ENCODE assay signal across 10 cellular contexts in genomic region chr5:176529824-176530195, GRCh38. TPM values are rescaled to one million over a fixed set of nuclear protein-coding genes. Genes with fewer than 3 reads are reported as not detected.
DNase-seq lines count a peak whose midpoint lies in the region; ATAC-seq and TF ChIP-seq lines count a peak whose summit lies in the region.
"Had no signal": no experiment of that assay in that cellular context is flagged by ENCODE, and none has a peak within 500 bp of the region (broad histone marks: within the 10 kb centered on the region; RNA-seq: fewer than 3 reads in every experiment).

No MANE protein-coding gene starts in this region.

- no peaks in the 10 kb centered on the region for H3K9me3 ChIP-seq in CD8-positive, alpha-beta memory T cell (ENCODE audit: low read length)
- no peaks in the 10 kb centered on the region for H3K9me3 ChIP-seq in lower lobe of right lung

- H3K36me3 ChIP-seq in CD8-positive, alpha-beta memory T cell (ENCODE audit: insufficient read depth, low read length): peaks cover 33% of the 10 kb centered on the region
- H3K36me3 ChIP-seq in lower lobe of right lung: peaks cover 50% of the 10 kb centered on the region

- H3K4me3 ChIP-seq in CD8-positive, alpha-beta memory T cell (ENCODE audit: low read length): peak overlapping the region; percentile 19
- H3K4me3 ChIP-seq in lower lobe of right lung: no peak overlapping the region
- H3K4me3 ChIP-seq: cardiac muscle cell had no signal

- DNase-seq in CD8-positive, alpha-beta memory T cell: peak; percentile 54 to 85 (median 81)
- DNase-seq in activated CD8-positive, alpha-beta T cell treated with anti-CD3 and anti-CD28 coated beads, Interleukin-2, amount 10 ng/mL, durations not matched to agents 7 days and 5 days: peak; percentile 85
- DNase-seq in lower lobe of right lung (peak; percentile 47), AML-193 (lab: John Stamatoyannopoulos, UW) (no peak), ureter (ENCODE audit: low spot score) (no peak), mesenteric fat pad (ENCODE audit: low spot score) (no peak)

- H3K4me3 Mint-ChIP-seq in CD8-positive, alpha-beta memory T cell: peak overlapping the region; percentile 61 to 80 (median 74)
- H3K4me3 Mint-ChIP-seq in activated CD8-positive, alpha-beta T cell treated with anti-CD3 and anti-CD28 coated beads, Interleukin-2, amount 10 ng/mL, durations not matched to agents 7 days and 5 days: peak overlapping the region; percentile 79
- H3K4me3 Mint-ChIP-seq: CD14-positive monocyte had no signal

- peaks cover 57% of the 10 kb centered on the region for H3K4me1 ChIP-seq in CD8-positive, alpha-beta memory T cell (ENCODE audit: insufficient read depth, low read length)
- H3K4me1 ChIP-seq in lower lobe of right lung: peaks cover 44% of the 10 kb centered on the region

- peak; percentile 34 for ATAC-seq in HG03571 (IDR thresholded peaks at IDR 0.05; ENCODE audit: unreplicated experiment)
- peak; percentile 58 for ATAC-seq in activated CD8-positive, alpha-beta T cell treated with anti-CD3 and anti-CD28 coated beads, Interleukin-2, amount 10 ng/mL, durations not matched to agents 7 days and 5 days
- ATAC-seq in lower lobe of right lung: peak in 1 of 2 donors; percentile 12
- no peak for ATAC-seq in GM21786 (IDR thresholded peaks at IDR 0.05; ENCODE audit: unreplicated experiment)

- TF ChIP-seq CTCF in lower lobe of right lung (IDR thresholded peaks at IDR 0.05): no peak

- peaks cover 4 to 61% (median 6%) of the 10 kb centered on the region in 3 donors for H3K36me3 Mint-ChIP-seq in CD8-positive, alpha-beta memory T cell
- H3K36me3 Mint-ChIP-seq in activated CD8-positive, alpha-beta T cell treated with anti-CD3 and anti-CD28 coated beads, Interleukin-2, amount 10 ng/mL, durations not matched to agents 7 days and 5 days (ENCODE audit: low read depth): peaks cover 67% of the 10 kb centered on the region

- CTCF ChIA-PET in CD8-positive, alpha-beta memory T cell (lab: Charles Lee): interaction anchor here (0.8 to 8.4 kb wide), 9 partner anchors 8 to 113 kb away, joined by 3 to 90 read pairs (median 4); partner anchors contain the start of gene CLTB
- CTCF ChIA-PET in activated CD8-positive, alpha-beta T cell treated with anti-CD3 and anti-CD28 coated beads, Interleukin-2, amount 10 ng/mL, durations not matched to agents 7 days and 5 days (lab: Charles Lee): interaction anchor here (0.8 to 8.5 kb wide), 7 partner anchors 9 to 113 kb away, joined by 3 to 65 read pairs (median 5); partner anchors contain the start of genes CLTB and FAF2

- peaks cover 37 to 66% (median 43%) of the 10 kb centered on the region in 3 donors for H3K4me1 Mint-ChIP-seq in CD8-positive, alpha-beta memory T cell
- H3K4me1 Mint-ChIP-seq in activated CD8-positive, alpha-beta T cell treated with anti-CD3 and anti-CD28 coated beads, Interleukin-2, amount 10 ng/mL, durations not matched to agents 7 days and 5 days (ENCODE audit: low read depth): peaks cover 60% of the 10 kb centered on the region

- H3K27ac ChIP-seq in CD8-positive, alpha-beta memory T cell (ENCODE audit: low read depth, low read length): no peak overlapping the region
- no peak overlapping the region for H3K27ac ChIP-seq in lower lobe of right lung

- H3K9me3 Mint-ChIP-seq in CD8-positive, alpha-beta memory T cell: no peaks in the 10 kb centered on the region
- H3K9me3 Mint-ChIP-seq in activated CD8-positive, alpha-beta T cell treated with anti-CD3 and anti-CD28 coated beads, Interleukin-2, amount 10 ng/mL, durations not matched to agents 7 days and 5 days (ENCODE audit: insufficient read depth): no peaks in the 10 kb centered on the region
- H3K9me3 Mint-ChIP-seq: CD14-positive monocyte had no signal

- peak overlapping the region; percentile 65 to 94 (median 88) for H3K27ac Mint-ChIP-seq in CD8-positive, alpha-beta memory T cell
- H3K27ac Mint-ChIP-seq in activated CD8-positive, alpha-beta T cell treated with anti-CD3 and anti-CD28 coated beads, Interleukin-2, amount 10 ng/mL, durations not matched to agents 7 days and 5 days: peak overlapping the region; percentile 85

- intact Hi-C loops in lower lobe of right lung (cut with DNase I): no loop called here

- POLR2A ChIA-PET in CD8-positive, alpha-beta memory T cell (lab: Charles Lee): interaction anchor here (0.6 to 4.6 kb wide), 4 partner anchors 8 to 581 kb away, joined by 3 to 51 read pairs (median 6); partner anchors contain the start of gene FAF2
- POLR2A ChIA-PET in activated CD8-positive, alpha-beta T cell treated with anti-CD3 and anti-CD28 coated beads, Interleukin-2, amount 10 ng/mL, durations not matched to agents 7 days and 5 days (lab: Charles Lee): interaction anchor here (0.8 to 3.9 kb wide), 7 partner anchors 8 to 141 kb away, joined by 3 to 34 read pairs (median 4); partner anchors contain the start of genes CLTB and FAF2

- H3K27me3 Mint-ChIP-seq in CD8-positive, alpha-beta memory T cell: peaks cover 0 to 4% of the 10 kb centered on the region in 2 donors
- no peaks in the 10 kb centered on the region for H3K27me3 Mint-ChIP-seq in activated CD8-positive, alpha-beta T cell treated with anti-CD3 and anti-CD28 coated beads, Interleukin-2, amount 10 ng/mL, durations not matched to agents 7 days and 5 days (ENCODE audit: low read depth)

- H3K27me3 ChIP-seq in CD8-positive, alpha-beta memory T cell (ENCODE audit: insufficient read depth, low read length, poor library complexity, severe bottlenecking): no peaks in the 10 kb centered on the region
- H3K27me3 ChIP-seq in lower lobe of right lung (ENCODE audit: low read depth): no peaks in the 10 kb centered on the region
- H3K27me3 ChIP-seq: cardiac muscle cell had no signal

RNA-seq across cellular contexts. Expression of gene RNF44, which starts 7.4 kb away (rescaled TPM):
- 10 to 100 TPM; 54.6 to 56.8 TPM for total RNA-seq in CD8-positive, alpha-beta memory T cell
- 4.3 TPM for polyA plus RNA-seq in CD8-positive, alpha-beta memory T cell
- 10 to 100 TPM; 88.3 to 92.7 TPM for total RNA-seq in activated CD8-positive, alpha-beta T cell treated with anti-CD3 and anti-CD28 coated beads, Interleukin-2, amount 10 ng/mL, durations not matched to agents 7 days and 5 days
- 55.1 TPM for total RNA-seq in lower lobe of right lung
- total RNA-seq in ureter: 71.5 TPM
- total RNA-seq in mesenteric fat pad: 23.5 TPM

RNA-seq across cellular contexts. Expression of gene CDHR2, which starts 19.3 kb away (rescaled TPM):
- total RNA-seq in CD8-positive, alpha-beta memory T cell: 1 to 10 TPM in 1 of 2 experiments, under 1 TPM in 1; 0.49 to 1.1 TPM
- polyA plus RNA-seq in CD8-positive, alpha-beta memory T cell: not detected
- total RNA-seq in activated CD8-positive, alpha-beta T cell treated with anti-CD3 and anti-CD28 coated beads, Interleukin-2, amount 10 ng/mL, durations not matched to agents 7 days and 5 days: 1 to 10 TPM; 2.1 to 2.2 TPM
- total RNA-seq in lower lobe of right lung (0.62 TPM), ureter (not detected), mesenteric fat pad (0.45 TPM)
- polyA plus RNA-seq: CD14-positive monocyte had no signal

Comparison
In these comparisons a context has a peak if more than half of its experiments do, and no peak if none do; other contexts are left out.
1. DNase-seq: peak in CD8-positive, alpha-beta memory T cell (5 of 5), activated CD8-positive, alpha-beta T cell treated with anti-CD3 and anti-CD28 coated beads, Interleukin-2, amount 10 ng/mL, durations not matched to agents 7 days and 5 days (single experiment) and lower lobe of right lung (single experiment); none in AML-193 (0 of 2), ureter (single experiment) and mesenteric fat pad (single experiment).